In genomic region chr3:72030296-72030695, GRCh38 we compare ENCODE assay signal across 7 cellular contexts.
DNase-seq lines count a peak whose midpoint lies in the region; TF ChIP-seq lines count a peak whose summit lies in the region.
"Not testable (repeated sequence)": the region's sequence is repeated elsewhere in the genome, so short reads cannot be mapped to it uniquely, and the experiment has no call there.

No MANE protein-coding gene starts in this region.

- not testable (repeated sequence) for BruUV-seq in mammary epithelial cell (replicated peaks; lab: Mats Ljungman, UMichigan)

- H2AK5ac ChIP-seq in mesenchymal stem cell (ENCODE audit: low read length, severe bottlenecking); trophoblast cell (ENCODE audit: low read length): not testable (repeated sequence)

- H2BK120ac ChIP-seq in mesenchymal stem cell (ENCODE audit: low read depth, low read length) = peak overlapping the region; percentile 42
- not testable (repeated sequence) for H2BK120ac ChIP-seq in trophoblast cell (ENCODE audit: insufficient read depth, low read length, poor library complexity)

- CTCF ChIA-PET in mammary epithelial cell (lab: Charles Lee; ENCODE audit: low non-redundant PET) = not testable (repeated sequence)

- H3K9ac ChIP-seq in mammary epithelial cell (ENCODE audit: insufficient read depth, low read length); mesenchymal stem cell (ENCODE audit: low read length); trophoblast cell (ENCODE audit: low read length): not testable (repeated sequence)

- H3K9me3 ChIP-seq in WERI-Rb-1 (ENCODE audit: severe bottlenecking); mammary epithelial cell (replicated peaks; ENCODE audit: insufficient read depth, low read length); mesenchymal stem cell (ENCODE audit: control insufficient read depth, low read length); trophoblast cell (ENCODE audit: insufficient read depth, low read depth, low read length): not testable (repeated sequence)

- H4K8ac ChIP-seq in mesenchymal stem cell (ENCODE audit: low read length); trophoblast cell (ENCODE audit: low read depth, low read length): not testable (repeated sequence)

- not testable (repeated sequence) for H3K14ac ChIP-seq in mesenchymal stem cell (ENCODE audit: low read length in 2 of 2); trophoblast cell (ENCODE audit: low read length)

- H3K79me2 ChIP-seq in mammary epithelial cell (ENCODE audit: insufficient read depth, low read length); trophoblast cell (ENCODE audit: control insufficient read depth, insufficient read depth, low read length, poor library complexity): not testable (repeated sequence)

- dilution Hi-C loops in mammary epithelial cell (cut with HindIII; ENCODE audit: low sequenced_read_pairs) = not testable (repeated sequence)

- in situ Hi-C loops in mammary epithelial cell (cut with MboI; ENCODE audit: low sequenced_read_pairs in 2 of 2) = not testable (repeated sequence)

- peaks cover 26% of the 10 kb centered on the region for H3K4me1 ChIP-seq in mammary epithelial cell (ENCODE audit: insufficient read depth, low read length)
- not testable (repeated sequence) for H3K4me1 ChIP-seq in mesenchymal stem cell (ENCODE audit: control insufficient read depth, insufficient read depth, low read depth, low read length); trophoblast cell (ENCODE audit: control insufficient read depth in 1 of 2, insufficient read depth in 2 of 2, low read length in 2 of 2)

- not testable (repeated sequence) for H3K36me3 ChIP-seq in WERI-Rb-1; mammary epithelial cell (ENCODE audit: insufficient read depth, low read length); mesenchymal stem cell (ENCODE audit: control insufficient read depth in 1 of 2, insufficient read depth in 2 of 2, low read depth in 1 of 2, low read length in 2 of 2); trophoblast cell (ENCODE audit: control insufficient read depth in 1 of 2, insufficient read depth in 2 of 2, low read length in 2 of 2)

- H3K4me2 ChIP-seq in mammary epithelial cell (ENCODE audit: insufficient read depth, low read depth, low read length) = peak overlapping the region; percentile 35
- H3K4me2 ChIP-seq in mesenchymal stem cell (ENCODE audit: low read length, poor library complexity, severe bottlenecking); trophoblast cell (ENCODE audit: low read length): not testable (repeated sequence)

- H3K27ac ChIP-seq in WERI-Rb-1 = peak overlapping the region; percentile 46; the same call in 1 of the 2 replicates
- H3K27ac ChIP-seq in mammary epithelial cell (ENCODE audit: insufficient read depth, low read depth, low read length); mesenchymal stem cell (ENCODE audit: low read length, poor library complexity, severe bottlenecking); trophoblast cell (ENCODE audit: low read depth, low read length): not testable (repeated sequence)

- H3K27me3 ChIP-seq in WERI-Rb-1 (ENCODE audit: insufficient read depth, low read depth, severe bottlenecking); mammary epithelial cell (ENCODE audit: insufficient read depth, low read length); mesenchymal stem cell (ENCODE audit: control insufficient read depth in 1 of 2, insufficient read depth in 1 of 2, low read length in 2 of 2); trophoblast cell (ENCODE audit: insufficient read depth, low read length): not testable (repeated sequence)

- not testable (repeated sequence) for H2BK15ac ChIP-seq in mesenchymal stem cell (ENCODE audit: low read depth, poor library complexity, severe bottlenecking)

- not testable (repeated sequence) for H3K4ac ChIP-seq in mesenchymal stem cell (ENCODE audit: low read depth in 1 of 2, low read length in 2 of 2); trophoblast cell (ENCODE audit: low read depth, low read length)

- not testable (repeated sequence) for H4K20me1 ChIP-seq in mammary epithelial cell (ENCODE audit: insufficient read depth, low read length)

- TF ChIP-seq CTCF in WERI-Rb-1 (IDR thresholded peaks at IDR 0.05; ENCODE audit: low read depth, low read length); mammary epithelial cell (conservative IDR thresholded peaks at IDR 0.05 in 1 of 2, IDR thresholded peaks at IDR 0.05 in 1 of 2; ENCODE audit: extremely low read depth in 1 of 2, insufficient read depth in 1 of 2, low read depth in 1 of 2, low read length in 2 of 2): not testable (repeated sequence)

- peak; percentile 49 for DNase-seq in ELF-1 (ENCODE audit: low read depth, low spot score)
- DNase-seq in NCI-H82 (lab: John Stamatoyannopoulos, UW) = peak; percentile 67
- DNase-seq in RPMI7951 (ENCODE audit: low read depth) = peak; percentile 37
- peak; percentile 30 for DNase-seq in WERI-Rb-1
- DNase-seq in mammary epithelial cell = peak; percentile 65
- DNase-seq in mesenchymal stem cell = not testable (repeated sequence)
- DNase-seq in trophoblast cell = peak; percentile 63 to 72

- intact Hi-C loops in mammary epithelial cell (cut with micrococcal nuclease) = loop anchor here (5.0 kb wide), 2 partner anchors 73 to 792 kb away; no protein-coding TSS in a partner anchor

- not testable (repeated sequence) for H3K4me3 ChIP-seq in WERI-Rb-1 (ENCODE audit: low read depth, low read length); mammary epithelial cell (replicated peaks in 1 of 3; ENCODE audit: insufficient read depth in 1 of 3, low read depth in 2 of 3, low read length in 3 of 3); mesenchymal stem cell (ENCODE audit: insufficient read depth in 1 of 2, low read depth in 1 of 2, low read length in 2 of 2); trophoblast cell (ENCODE audit: low read depth, low read length)

- H3K79me1 ChIP-seq in mesenchymal stem cell (replicated peaks; ENCODE audit: low read length, poor library complexity, severe bottlenecking); trophoblast cell (ENCODE audit: low read length): not testable (repeated sequence)

- H2BK5ac ChIP-seq in mesenchymal stem cell (ENCODE audit: low read depth, low read length, poor library complexity, severe bottlenecking); trophoblast cell (ENCODE audit: low read depth, low read length, poor library complexity): not testable (repeated sequence)

- H4K12ac ChIP-seq in trophoblast cell (ENCODE audit: low read depth, low read length) = not testable (repeated sequence)

- 10% methylated on average over 7 of the region's 7 CpGs for WGBS in mammary epithelial cell (ENCODE audit: low coverage, missing lambda C conversion rate)
- 91% methylated on average over 6 of the region's 7 CpGs for WGBS in mesenchymal stem cell
- no CpG with 5 or more reads among the region's 7 CpGs for WGBS in trophoblast cell (ENCODE audit: extremely low coverage, insufficient coverage, insufficient read length)

- not testable (repeated sequence) for H3K18ac ChIP-seq in mesenchymal stem cell (ENCODE audit: low read depth in 1 of 2, low read length in 2 of 2); trophoblast cell (ENCODE audit: low read length)

- H4K91ac ChIP-seq in mesenchymal stem cell (ENCODE audit: low read length); trophoblast cell (ENCODE audit: low read depth, low read length): not testable (repeated sequence)

- peak overlapping the region; percentile 49 for H2AFZ ChIP-seq in mammary epithelial cell (ENCODE audit: low read depth, low read length)
- not testable (repeated sequence) for H2AFZ ChIP-seq in mesenchymal stem cell (ENCODE audit: low read depth, low read length); trophoblast cell (ENCODE audit: insufficient read depth, low read length, poor library complexity)

- H3K23ac ChIP-seq in mesenchymal stem cell (ENCODE audit: low read length in 2 of 2); trophoblast cell (ENCODE audit: low read length): not testable (repeated sequence)

- H2BK12ac ChIP-seq in mesenchymal stem cell (ENCODE audit: low read length in 2 of 2); trophoblast cell (ENCODE audit: low read length): not testable (repeated sequence)
